35 cellular contexts compared by ENCODE assay signal in the genomic region with DNA sequence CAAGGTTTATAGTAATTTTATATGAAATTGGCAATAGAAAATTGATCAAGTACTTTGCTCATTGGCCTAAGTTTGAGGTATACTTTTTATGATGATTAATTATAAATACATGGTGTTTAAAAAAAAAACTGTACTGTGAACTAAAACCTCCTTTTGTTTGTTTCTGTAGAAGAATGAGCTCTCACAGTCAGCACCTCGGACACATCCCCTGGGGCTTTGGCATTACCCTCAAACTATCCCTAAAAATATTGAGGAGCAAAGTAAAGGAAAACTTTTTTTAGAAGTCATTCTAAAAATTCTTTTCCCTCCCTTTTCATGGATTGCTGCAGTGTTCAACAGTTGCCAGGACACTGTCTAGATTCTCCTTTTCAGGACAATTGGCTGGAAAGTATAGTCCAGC.
"Had no signal": no experiment of that assay in that cellular context is flagged by ENCODE, and none has a peak within 500 bp of the region (broad histone marks: within the 10 kb centered on the region; RNA-seq: fewer than 3 reads in every experiment).

No MANE protein-coding gene starts in this region.

- H3K4me3 ChIP-seq: MG63 had no signal

- H3K27me3 ChIP-seq: MG63 had no signal

- DNase-seq: Karpas-422, Kasumi-1, MG63, MM.1S, MV-4-11, NCI-H1048, NCI-H1092, NCI-H1092 treated with DMSO at 0.1 percent for 48 hours, NCI-H1105, NCI-H1105 treated with DMSO at 0.1 percent for 48 hours, NCI-H1417, NCI-H1417 treated with DMSO at 0.1 percent for 48 hours, NCI-H1436, NCI-H1436 treated with DMSO at 0.1 percent for 48 hours, NCI-H146, NCI-H1694, NCI-H1694 treated with DMSO at 0.1 percent for 48 hours, NCI-H187, NCI-H187 treated with DMSO at 0.1 percent for 48 hours, NCI-H2029, NCI-H2029 treated with DMSO at 0.1 percent for 48 hours, NCI-H2081, NCI-H2081 treated with DMSO at 0.1 percent for 48 hours, NCI-H2107, NCI-H2171, NCI-H2171 treated with DMSO at 0.1 percent for 48 hours, NCI-H2227 treated with DMSO at 0.1 percent for 48 hours, NCI-H226, NCI-H345, NCI-H446, NCI-H446 treated with DMSO at 0.1 percent for 48 hours, NCI-H510A, NCI-H510A treated with DMSO at 0.1 percent for 48 hours, NCI-H524, NCI-H524 treated with DMSO at 0.1 percent for 48 hours had no signal

- H3K9me3 ChIP-seq: MG63 had no signal
